8 cellular contexts compared by ENCODE assay signal in genomic region chr5:143434261-143435206, GRCh38. TPM values are rescaled to one million over a fixed set of nuclear protein-coding genes. Genes with fewer than 3 reads are reported as not detected.
A peak's percentile ranks its signal among the peaks of the same experiment; 100 is the strongest.
DNase-seq lines count a peak whose midpoint lies in the region; ATAC-seq and TF ChIP-seq lines count a peak whose summit lies in the region.

No MANE protein-coding gene starts in this region.

- 65% methylated on average over 7 of the region's 7 CpGs for WGBS in esophagus muscularis mucosa

- peak overlapping the region; percentile 89 for H3K27ac Mint-ChIP-seq in central memory CD8-positive, alpha-beta T cell (ENCODE audit: low read depth)

- H3K4me1 Mint-ChIP-seq in central memory CD8-positive, alpha-beta T cell = peaks cover 48% of the 10 kb centered on the region

- no peak for TF ChIP-seq EP300 in esophagus muscularis mucosa (IDR thresholded peaks at IDR 0.05)

- H3K27me3 ChIP-seq in skeletal muscle tissue (ENCODE audit: control insufficient read depth in 3 of 3, insufficient read depth in 3 of 3, low read length in 3 of 3) (no peaks in the 10 kb centered on the region), esophagus muscularis mucosa (no peaks in the 10 kb centered on the region), uterus (no peaks in the 10 kb centered on the region)

- H3K4me3 ChIP-seq in skeletal muscle tissue (ENCODE audit: low read length in 3 of 3) = peak overlapping the region; percentile 52 to 70 (median 56)
- H3K4me3 ChIP-seq in esophagus muscularis mucosa = peak overlapping the region in 2 of 4 donors; percentile 24 to 25
- H3K4me3 ChIP-seq in uterus = no peak overlapping the region

- peak; percentile 81 for ATAC-seq in central memory CD8-positive, alpha-beta T cell (replicated peaks; ENCODE audit: extremely low read depth, poor library complexity, severe bottlenecking)

- H3K9ac ChIP-seq in skeletal muscle tissue (ENCODE audit: low read depth in 1 of 3, low read length in 3 of 3) = peak overlapping the region; percentile 0 to 63 (median 11)

- H3K27ac ChIP-seq in skeletal muscle tissue (ENCODE audit: low read depth, low read length) = peak overlapping the region; percentile 48
- peak overlapping the region in 1 of 4 donors; percentile 33 for H3K27ac ChIP-seq in esophagus muscularis mucosa (replicated peaks in 1 of 4)
- H3K27ac ChIP-seq in uterus = no peak overlapping the region

- no peak for TF ChIP-seq POLR2A in esophagus muscularis mucosa (IDR thresholded peaks at IDR 0.05; ENCODE audit: low read depth)
- no peak for TF ChIP-seq POLR2A in uterus (IDR thresholded peaks at IDR 0.05)

- DNase-seq in activated gamma-delta T cell treated with Interleukin-2 at 50 U/mL for 16 hours (peak; percentile 8), activated gamma-delta T cell (lab: John Stamatoyannopoulos, UW) (no peak), SHP77 treated with DMSO at 0.1 percent for 48 hours (lab: John Stamatoyannopoulos, UW) (peak; percentile 62), GM13977 (ENCODE audit: low spot score) (no peak), esophagus muscularis mucosa (ENCODE audit: extremely low spot score) (no peak), uterus (no peak)
- peak in 1 of 2 donors; percentile 31 for DNase-seq in central memory CD8-positive, alpha-beta T cell (ENCODE audit: low spot score in 2 of 2)

- in situ Hi-C loops in GM13977 (cut with MboI; ENCODE audit: low pct_unique_long_range_greater_than_20kb, low sequenced_read_pairs, unreplicated experiment) = no loop called here

- intact Hi-C loops in esophagus muscularis mucosa (cut with DNase I) (no loop called here), uterus (cut with DNase I; ENCODE audit: low total_unique reads) (no loop called here)

- peaks cover 8% of the 10 kb centered on the region for H3K36me3 Mint-ChIP-seq in central memory CD8-positive, alpha-beta T cell (ENCODE audit: insufficient read depth)

- H3K36me3 ChIP-seq in skeletal muscle tissue (ENCODE audit: control insufficient read depth in 3 of 3, insufficient read depth in 3 of 3, low read length in 3 of 3) (no peaks in the 10 kb centered on the region), esophagus muscularis mucosa (no peaks in the 10 kb centered on the region), uterus (no peaks in the 10 kb centered on the region)

- H3K9me3 ChIP-seq in skeletal muscle tissue (ENCODE audit: control insufficient read depth in 3 of 3, low read length in 3 of 3) (no peaks in the 10 kb centered on the region), esophagus muscularis mucosa (no peaks in the 10 kb centered on the region), uterus (no peaks in the 10 kb centered on the region)

- no peak for TF ChIP-seq CTCF in GM13977 (IDR thresholded peaks at IDR 0.05; ENCODE audit: extremely low read depth, insufficient read depth, missing control alignments)
- TF ChIP-seq CTCF in esophagus muscularis mucosa (IDR thresholded peaks at IDR 0.05) = no peak
- TF ChIP-seq CTCF in uterus (IDR thresholded peaks at IDR 0.05) = no peak

- peaks cover 4 to 12% (median 6%) of the 10 kb centered on the region in 3 donors for H3K4me1 ChIP-seq in skeletal muscle tissue (ENCODE audit: control insufficient read depth in 3 of 3, insufficient read depth in 3 of 3, low read length in 3 of 3)
- peaks cover 0 to 10% (median 9%) of the 10 kb centered on the region in 4 donors for H3K4me1 ChIP-seq in esophagus muscularis mucosa
- H3K4me1 ChIP-seq in uterus = no peaks in the 10 kb centered on the region

- peak overlapping the region; percentile 84 for H3K4me3 Mint-ChIP-seq in central memory CD8-positive, alpha-beta T cell

- H3K9me3 Mint-ChIP-seq in central memory CD8-positive, alpha-beta T cell = no peaks in the 10 kb centered on the region

- H3K27me3 Mint-ChIP-seq in central memory CD8-positive, alpha-beta T cell = no peaks in the 10 kb centered on the region

RNA-seq across cellular contexts. Expression of gene NR3C1, which starts 31.0 kb away (rescaled TPM):
- total RNA-seq in skeletal muscle tissue = 76.7 TPM
- total RNA-seq in esophagus muscularis mucosa = 10 to 100 TPM; 79.2 to 92.3 (median 89.3) TPM
- total RNA-seq in uterus = 100 to 1,000 TPM in 1 of 4 donors, 10 to 100 TPM in 3; 55.1 to 134 (median 87.3) TPM

Comparison
In these comparisons a context has a peak if more than half of its experiments do, and no peak if none do; other contexts are left out.
1. DNase-seq: peak in activated gamma-delta T cell treated with Interleukin-2 at 50 U/mL for 16 hours (single experiment) and SHP77 treated with DMSO at 0.1 percent for 48 hours (single experiment); none in activated gamma-delta T cell (single experiment), GM13977 (single experiment), esophagus muscularis mucosa (single experiment) and uterus (0 of 2).
2. H3K4me3 ChIP-seq: peak in skeletal muscle tissue (3 of 3); none in uterus (0 of 2).